Comparison of ENCODE assay signal across 1 cellular context in the genomic region with DNA sequence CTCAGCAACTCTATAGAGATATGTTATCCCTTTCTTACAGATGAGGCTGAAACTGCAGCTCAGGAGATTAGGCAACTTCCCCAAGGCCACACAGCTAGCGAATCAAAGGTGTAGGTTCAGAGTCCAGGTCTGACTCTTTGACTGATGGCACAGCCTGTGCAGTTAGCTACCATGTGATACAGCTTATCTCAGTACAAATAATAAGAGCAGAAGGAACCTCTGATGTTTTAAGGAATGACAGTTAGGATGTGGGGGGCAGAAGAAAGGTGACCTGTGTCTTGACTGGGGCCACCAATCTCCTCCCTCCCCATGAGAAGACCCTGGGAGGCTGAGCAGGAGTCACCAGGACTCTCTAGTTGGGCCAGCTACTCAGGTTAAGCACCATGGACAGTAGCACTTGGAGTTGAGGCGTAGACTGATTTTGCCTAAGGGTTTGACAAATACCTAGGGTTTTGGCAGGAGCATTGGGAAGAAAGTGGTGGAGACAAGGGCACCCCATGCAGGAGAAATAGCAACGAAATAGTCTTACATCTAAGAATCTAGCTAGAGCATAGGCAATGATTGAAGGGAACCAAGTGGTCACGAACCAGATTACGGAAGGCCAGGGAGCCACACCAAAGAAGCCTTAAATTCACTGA.
TF ChIP-seq lines count a peak whose summit lies in the region.

No MANE protein-coding gene starts in this region.

TF ChIP-seq in HCT116, 20 proteins besides CTCF, POLR2A, EP300 and RAD21:
- TF ChIP-seq, protein P1, sequence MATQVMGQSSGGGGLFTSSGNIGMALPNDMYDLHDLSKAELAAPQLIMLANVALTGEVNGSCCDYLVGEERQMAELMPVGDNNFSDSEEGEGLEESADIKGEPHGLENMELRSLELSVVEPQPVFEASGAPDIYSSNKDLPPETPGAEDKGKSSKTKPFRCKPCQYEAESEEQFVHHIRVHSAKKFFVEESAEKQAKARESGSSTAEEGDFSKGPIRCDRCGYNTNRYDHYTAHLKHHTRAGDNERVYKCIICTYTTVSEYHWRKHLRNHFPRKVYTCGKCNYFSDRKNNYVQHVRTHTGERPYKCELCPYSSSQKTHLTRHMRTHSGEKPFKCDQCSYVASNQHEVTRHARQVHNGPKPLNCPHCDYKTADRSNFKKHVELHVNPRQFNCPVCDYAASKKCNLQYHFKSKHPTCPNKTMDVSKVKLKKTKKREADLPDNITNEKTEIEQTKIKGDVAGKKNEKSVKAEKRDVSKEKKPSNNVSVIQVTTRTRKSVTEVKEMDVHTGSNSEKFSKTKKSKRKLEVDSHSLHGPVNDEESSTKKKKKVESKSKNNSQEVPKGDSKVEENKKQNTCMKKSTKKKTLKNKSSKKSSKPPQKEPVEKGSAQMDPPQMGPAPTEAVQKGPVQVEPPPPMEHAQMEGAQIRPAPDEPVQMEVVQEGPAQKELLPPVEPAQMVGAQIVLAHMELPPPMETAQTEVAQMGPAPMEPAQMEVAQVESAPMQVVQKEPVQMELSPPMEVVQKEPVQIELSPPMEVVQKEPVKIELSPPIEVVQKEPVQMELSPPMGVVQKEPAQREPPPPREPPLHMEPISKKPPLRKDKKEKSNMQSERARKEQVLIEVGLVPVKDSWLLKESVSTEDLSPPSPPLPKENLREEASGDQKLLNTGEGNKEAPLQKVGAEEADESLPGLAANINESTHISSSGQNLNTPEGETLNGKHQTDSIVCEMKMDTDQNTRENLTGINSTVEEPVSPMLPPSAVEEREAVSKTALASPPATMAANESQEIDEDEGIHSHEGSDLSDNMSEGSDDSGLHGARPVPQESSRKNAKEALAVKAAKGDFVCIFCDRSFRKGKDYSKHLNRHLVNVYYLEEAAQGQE (IDR thresholded peaks at IDR 0.05; ENCODE audit: low read depth) = peak; percentile 59
- TF ChIP-seq, protein P2, sequence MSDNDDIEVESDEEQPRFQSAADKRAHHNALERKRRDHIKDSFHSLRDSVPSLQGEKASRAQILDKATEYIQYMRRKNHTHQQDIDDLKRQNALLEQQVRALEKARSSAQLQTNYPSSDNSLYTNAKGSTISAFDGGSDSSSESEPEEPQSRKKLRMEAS (IDR thresholded peaks at IDR 0.05) = no peak
TF ChIP-seq in HCT116: peak in this region for 1.
